In genomic region chr15:99055555-99056134, GRCh38 we compare ENCODE assay signal across 34 cellular contexts. TPM values are rescaled to one million over a fixed set of nuclear protein-coding genes. Genes with fewer than 3 reads are reported as not detected.
"Had no signal": no experiment of that assay in that cellular context is flagged by ENCODE, and none has a peak within 500 bp of the region (broad histone marks: within the 10 kb centered on the region; RNA-seq: fewer than 3 reads in every experiment).

No MANE protein-coding gene starts in this region.

- DNase-seq: activated CD4-positive, alpha-beta memory T cell treated with anti-CD3 and anti-CD28 coated beads, Interleukin-2, amount 10 ng/mL, durations not matched to agents 7 days and 5 days; activated CD4-positive, alpha-beta T cell treated with anti-CD3 and anti-CD28 coated beads for 36 hours; activated CD4-positive, alpha-beta T cell treated with anti-CD3 and anti-CD28 coated beads, Interleukin-2, amount 10 ng/mL, durations not matched to agents 24 days and 14 days; activated CD4-positive, alpha-beta T cell treated with anti-CD3 and anti-CD28 coated beads, Interleukin-2, amount 50 U/mL, for 4 hours; activated CD4-positive, CD25-positive, alpha-beta regulatory T cell; activated CD4-positive, CD25-positive, alpha-beta regulatory T cell treated with anti-CD3 and anti-CD28 coated beads, Interleukin-2, amount 50 U/mL, for 72 hours; activated CD8-positive, alpha-beta memory T cell treated with anti-CD3 and anti-CD28 coated beads, Interleukin-2, amount 50 U/mL, for 4 hours; activated effector memory CD4-positive, alpha-beta T cell treated with anti-CD3 and anti-CD28 coated beads, Interleukin-2, amount 50 U/mL, for 16 hours; activated naive CD4-positive, alpha-beta T cell treated with anti-CD3 and anti-CD28 coated beads for 36 hours; activated naive CD8-positive, alpha-beta T cell treated with anti-CD3 and anti-CD28 coated beads for 36 hours; activated naive CD8-positive, alpha-beta T cell treated with anti-CD3 and anti-CD28 coated beads, Interleukin-2, amount 50 U/mL, for 24 hours; activated T-cell treated with anti-CD3 and anti-CD28 coated beads, Interleukin-2, amount 50 U/mL, for 1 hour; activated T-cell treated with anti-CD3 and anti-CD28 coated beads, Interleukin-2, amount 50 U/mL, for 48 hours; amygdala; aorta; body of pancreas; caudate nucleus; cortex of kidney; dermis blood vessel endothelial cell; effector CD4-positive, alpha-beta T cell; effector memory CD8-positive, alpha-beta T cell; erythroblast; foreskin keratinocyte; T-helper 2 cell had no signal

- H3K4me3 Mint-ChIP-seq: activated CD4-positive, alpha-beta memory T cell treated with anti-CD3 and anti-CD28 coated beads, Interleukin-2, amount 10 ng/mL, durations not matched to agents 7 days and 5 days; activated CD4-positive, alpha-beta T cell treated with anti-CD3 and anti-CD28 coated beads for 36 hours; activated CD4-positive, alpha-beta T cell treated with anti-CD3 and anti-CD28 coated beads, Interleukin-2, amount 10 ng/mL, durations not matched to agents 24 days and 14 days; activated naive CD4-positive, alpha-beta T cell treated with anti-CD3 and anti-CD28 coated beads for 36 hours; activated naive CD4-positive, alpha-beta T cell treated with anti-CD3 and anti-CD28 coated beads, Interleukin-2, amount 50 U/mL, for 24 hours; activated naive CD8-positive, alpha-beta T cell treated with anti-CD3 and anti-CD28 coated beads for 36 hours; activated naive CD8-positive, alpha-beta T cell treated with anti-CD3 and anti-CD28 coated beads, Interleukin-2, amount 50 U/mL, for 24 hours; activated T-helper 1 cell treated with anti-CD3 and anti-CD28 coated beads, Interleukin-12 subunit alpha, Interleukin-12 subunit beta, Interleukin-2, Interleukin-4 antibody, amounts not matched to agents 30 ng/mL and 10 ng/mL and 1 ng/mL, durations not matched to agents 14 hours and 24 hours and 36 hours; effector memory CD8-positive, alpha-beta T cell had no signal

- H3K4me3 ChIP-seq: adrenal gland, body of pancreas, esophagus muscularis mucosa, gastroesophageal sphincter had no signal

- H3K36me3 ChIP-seq: adrenal gland, esophagus muscularis mucosa, gastroesophageal sphincter had no signal

- H3K9me3 ChIP-seq: adrenal gland, body of pancreas, esophagus muscularis mucosa, gastroesophageal sphincter had no signal

- H3K27ac ChIP-seq: adrenal gland, body of pancreas, foreskin keratinocyte had no signal

- FAIRE-seq: colon had no signal

- H3K27me3 ChIP-seq: adrenal gland, body of pancreas, esophagus muscularis mucosa, gastroesophageal sphincter had no signal

- ATAC-seq: activated CD4-positive, alpha-beta T cell treated with anti-CD3 and anti-CD28 coated beads for 36 hours; activated naive CD8-positive, alpha-beta T cell treated with anti-CD3 and anti-CD28 coated beads, Interleukin-2, amount 50 U/mL, for 24 hours; body of pancreas; effector memory CD8-positive, alpha-beta T cell; foreskin keratinocyte; gastroesophageal sphincter had no signal

- H3K36me3 Mint-ChIP-seq: activated naive CD4-positive, alpha-beta T cell treated with anti-CD3 and anti-CD28 coated beads, Interleukin-2, amount 50 U/mL, for 24 hours; activated naive CD8-positive, alpha-beta T cell treated with anti-CD3 and anti-CD28 coated beads for 36 hours had no signal

- H3K4me1 ChIP-seq: foreskin keratinocyte had no signal

- H3K9me3 Mint-ChIP-seq: activated CD4-positive, alpha-beta memory T cell treated with anti-CD3 and anti-CD28 coated beads, Interleukin-2, amount 10 ng/mL, durations not matched to agents 7 days and 5 days; activated CD4-positive, alpha-beta T cell treated with anti-CD3 and anti-CD28 coated beads, Interleukin-2, amount 10 ng/mL, durations not matched to agents 24 days and 14 days; activated naive CD4-positive, alpha-beta T cell treated with anti-CD3 and anti-CD28 coated beads for 36 hours; activated naive CD4-positive, alpha-beta T cell treated with anti-CD3 and anti-CD28 coated beads, Interleukin-2, amount 50 U/mL, for 24 hours; activated naive CD8-positive, alpha-beta T cell treated with anti-CD3 and anti-CD28 coated beads for 36 hours; activated naive CD8-positive, alpha-beta T cell treated with anti-CD3 and anti-CD28 coated beads, Interleukin-2, amount 50 U/mL, for 24 hours; activated T-helper 1 cell treated with anti-CD3 and anti-CD28 coated beads, Interleukin-12 subunit alpha, Interleukin-12 subunit beta, Interleukin-2, Interleukin-4 antibody, amounts not matched to agents 30 ng/mL and 10 ng/mL and 1 ng/mL, durations not matched to agents 14 hours and 24 hours and 36 hours; activated T-helper 2 cell treated with anti-CD3 and anti-CD28 coated beads, Interferon-gamma antibody, Interleukin-2, Interleukin-4, amounts not matched to agents 10 μg/mL and 5 μg/mL and 100 μg/mL, durations not matched to agents 14 hours and 24 hours and 36 hours; effector memory CD8-positive, alpha-beta T cell had no signal

- H3K27ac Mint-ChIP-seq: activated CD4-positive, alpha-beta memory T cell treated with anti-CD3 and anti-CD28 coated beads, Interleukin-2, amount 10 ng/mL, durations not matched to agents 7 days and 5 days; activated CD4-positive, alpha-beta T cell treated with anti-CD3 and anti-CD28 coated beads for 36 hours; activated CD4-positive, alpha-beta T cell treated with anti-CD3 and anti-CD28 coated beads, Interleukin-2, amount 10 ng/mL, durations not matched to agents 24 days and 14 days; activated naive CD4-positive, alpha-beta T cell treated with anti-CD3 and anti-CD28 coated beads for 36 hours; activated naive CD4-positive, alpha-beta T cell treated with anti-CD3 and anti-CD28 coated beads, Interleukin-2, amount 50 U/mL, for 24 hours; activated naive CD8-positive, alpha-beta T cell treated with anti-CD3 and anti-CD28 coated beads for 36 hours; activated naive CD8-positive, alpha-beta T cell treated with anti-CD3 and anti-CD28 coated beads, Interleukin-2, amount 50 U/mL, for 24 hours; activated T-helper 1 cell treated with anti-CD3 and anti-CD28 coated beads, Interleukin-12 subunit alpha, Interleukin-12 subunit beta, Interleukin-2, Interleukin-4 antibody, amounts not matched to agents 30 ng/mL and 10 ng/mL and 1 ng/mL, durations not matched to agents 14 hours and 24 hours and 36 hours; activated T-helper 2 cell treated with anti-CD3 and anti-CD28 coated beads, Interferon-gamma antibody, Interleukin-2, Interleukin-4, amounts not matched to agents 10 μg/mL and 5 μg/mL and 100 μg/mL, durations not matched to agents 14 hours and 24 hours and 36 hours; effector memory CD8-positive, alpha-beta T cell had no signal

RNA-seq across cellular contexts. Expression of gene PGPEP1L, which starts 48.1 kb away (rescaled TPM):
- total RNA-seq: activated CD4-positive, alpha-beta memory T cell treated with anti-CD3 and anti-CD28 coated beads, Interleukin-2, amount 10 ng/mL, durations not matched to agents 7 days and 5 days; activated CD4-positive, alpha-beta T cell treated with anti-CD3 and anti-CD28 coated beads for 36 hours; activated CD4-positive, alpha-beta T cell treated with anti-CD3 and anti-CD28 coated beads, Interleukin-2, amount 10 ng/mL, durations not matched to agents 24 days and 14 days; activated naive CD4-positive, alpha-beta T cell treated with anti-CD3 and anti-CD28 coated beads for 36 hours; activated naive CD8-positive, alpha-beta T cell treated with anti-CD3 and anti-CD28 coated beads for 36 hours; activated T-helper 1 cell treated with anti-CD3 and anti-CD28 coated beads, Interleukin-12 subunit alpha, Interleukin-12 subunit beta, Interleukin-2, Interleukin-4 antibody, amounts not matched to agents 30 ng/mL and 10 ng/mL and 1 ng/mL, durations not matched to agents 14 hours and 24 hours and 36 hours; activated T-helper 2 cell treated with anti-CD3 and anti-CD28 coated beads, Interferon-gamma antibody, Interleukin-2, Interleukin-4, amounts not matched to agents 10 μg/mL and 5 μg/mL and 100 μg/mL, durations not matched to agents 14 hours and 24 hours and 36 hours; adrenal gland; body of pancreas; chondrocyte; dermis blood vessel endothelial cell; foreskin keratinocyte; gastroesophageal sphincter; glomerular endothelial cell; T-helper 1 cell treated with Interleukin-12 subunit alpha and Interleukin-12 subunit beta and Interleukin-4 antibody, amounts not matched to agents 30 ng/mL and 1 ng/mL, for 36 hours had no signal
- polyA plus RNA-seq: foreskin keratinocyte had no signal
